In genomic region chr1:179809506-179810366, GRCh38 we compare ENCODE assay signal across 8 cellular contexts.
DNase-seq lines count a peak whose midpoint lies in the region; ATAC-seq and TF ChIP-seq lines count a peak whose summit lies in the region.

No MANE protein-coding gene starts in this region.

- POLR2A ChIA-PET in PC-3 (lab: Charles Lee; ENCODE audit: unreplicated experiment): no interaction called here

- BruUV-seq in PC-3 (replicated peaks; lab: Mats Ljungman, UMichigan): no TSS peak

- H3K4me1 ChIP-seq in Karpas-422 (ENCODE audit: low read length) (peaks cover 3% of the 10 kb centered on the region; the same call in 1 of the 2 replicates), PC-3 (ENCODE audit: insufficient read depth, low read length) (no peaks in the 10 kb centered on the region), neuronal stem cell (ENCODE audit: control insufficient read depth in 2 of 2, insufficient read depth in 1 of 2, low read depth in 1 of 2, low read length in 2 of 2) (peaks cover 3% of the 10 kb centered on the region in 2 donors), suprapubic skin (peaks cover 11% of the 10 kb centered on the region)

- H3K4ac ChIP-seq in neuronal stem cell (ENCODE audit: low read length): no peak overlapping the region

- no peak overlapping the region for H3K27ac ChIP-seq in Karpas-422 (ENCODE audit: low read length)
- H3K27ac ChIP-seq in PC-3 (ENCODE audit: low read length): no peak overlapping the region
- H3K27ac ChIP-seq in neuronal stem cell (replicated peaks; ENCODE audit: low read length): no peak overlapping the region
- H3K27ac ChIP-seq in suprapubic skin: no peak overlapping the region

- no peak overlapping the region for H4K8ac ChIP-seq in neuronal stem cell (ENCODE audit: low read depth, low read length)

- H3K79me2 ChIP-seq in Karpas-422 (ENCODE audit: low read length): no peaks in the 10 kb centered on the region
- H3K79me2 ChIP-seq in PC-3 (ENCODE audit: low read length): no peaks in the 10 kb centered on the region

- H2BK5ac ChIP-seq in neuronal stem cell (ENCODE audit: low read length): no peak overlapping the region

- H3K4me1 Mint-ChIP-seq in activated T-cell treated with anti-CD3 and anti-CD28 coated beads, Interleukin-2, amount 50 U/mL, for 24 hours (ENCODE audit: low read depth): peaks cover 10% of the 10 kb centered on the region

- H3K9ac ChIP-seq in Karpas-422 (ENCODE audit: low read length) (no peak overlapping the region), PC-3 (ENCODE audit: low read length) (no peak overlapping the region), neuronal stem cell (ENCODE audit: low read depth, low read length, poor library complexity) (no peak overlapping the region)

- no peak overlapping the region for H3K14ac ChIP-seq in neuronal stem cell (ENCODE audit: low read length)

- intact Hi-C loops in PC-3 (cut with micrococcal nuclease): loop anchor here (1.0 kb wide), 1 partner anchor 103 kb away; no protein-coding TSS in a partner anchor

- no peak overlapping the region for H3K4me3 ChIP-seq in Karpas-422 (ENCODE audit: low read length)
- H3K4me3 ChIP-seq in PC-3 (ENCODE audit: low read length): no peak overlapping the region
- H3K4me3 ChIP-seq in neuronal stem cell (ENCODE audit: low read length in 2 of 2): no peak overlapping the region
- H3K4me3 ChIP-seq in suprapubic skin: no peak overlapping the region

- no peak overlapping the region for H2BK12ac ChIP-seq in neuronal stem cell (ENCODE audit: low read length)

- H3K27me3 Mint-ChIP-seq in activated T-cell treated with anti-CD3 and anti-CD28 coated beads, Interleukin-2, amount 50 U/mL, for 24 hours: no peaks in the 10 kb centered on the region

- H3K36me3 ChIP-seq in Karpas-422 (ENCODE audit: insufficient read depth, low read length): no peaks in the 10 kb centered on the region
- no peaks in the 10 kb centered on the region for H3K36me3 ChIP-seq in PC-3 (ENCODE audit: low read depth, low read length)
- no peaks in the 10 kb centered on the region for H3K36me3 ChIP-seq in neuronal stem cell (replicated peaks in 1 of 2; ENCODE audit: control insufficient read depth in 2 of 2, insufficient read depth in 2 of 2, low read length in 2 of 2)
- no peaks in the 10 kb centered on the region for H3K36me3 ChIP-seq in suprapubic skin

- no peaks in the 10 kb centered on the region for H3F3A ChIP-seq in PC-3 (ENCODE audit: low read length, unreplicated experiment)

- no peaks in the 10 kb centered on the region for H3K9me3 ChIP-seq in Karpas-422 (ENCODE audit: low read length)
- no peaks in the 10 kb centered on the region for H3K9me3 ChIP-seq in PC-3 (ENCODE audit: low read length)
- H3K9me3 ChIP-seq in neuronal stem cell (replicated peaks in 1 of 2; ENCODE audit: control insufficient read depth in 2 of 2, insufficient read depth in 1 of 2, low read depth in 1 of 2, low read length in 2 of 2): no peaks in the 10 kb centered on the region
- H3K9me3 ChIP-seq in suprapubic skin: no peaks in the 10 kb centered on the region

- peak overlapping the region; percentile 60 for H3K18ac ChIP-seq in neuronal stem cell (ENCODE audit: low read length)

- no peak for TF ChIP-seq EP300 in suprapubic skin (IDR thresholded peaks at IDR 0.05)

- H3K9me2 ChIP-seq in Karpas-422 (replicated peaks; ENCODE audit: insufficient read depth, low read length): no peaks in the 10 kb centered on the region
- H3K9me2 ChIP-seq in PC-3 (replicated peaks; ENCODE audit: low read length): no peaks in the 10 kb centered on the region

- H3K27me3 ChIP-seq in Karpas-422 (ENCODE audit: low read length): no peaks in the 10 kb centered on the region
- peaks cover 17% of the 10 kb centered on the region for H3K27me3 ChIP-seq in PC-3 (ENCODE audit: low read length)
- peaks cover 0 to 67% (median 0%) of the 10 kb centered on the region in 3 experiments for H3K27me3 ChIP-seq in neuronal stem cell (ENCODE audit: control insufficient read depth in 3 of 3, insufficient read depth in 3 of 3, low read depth in 1 of 3, low read length in 3 of 3)
- no peaks in the 10 kb centered on the region for H3K27me3 ChIP-seq in suprapubic skin

- H2AFZ ChIP-seq in Karpas-422 (ENCODE audit: low read length): no peak overlapping the region
- H2AFZ ChIP-seq in PC-3 (ENCODE audit: low read length): no peak overlapping the region
- peak overlapping the region; percentile 35 for H2AFZ ChIP-seq in neuronal stem cell (ENCODE audit: low read length)

- H2BK120ac ChIP-seq in neuronal stem cell (ENCODE audit: low read depth, low read length): no peak overlapping the region

- CTCF ChIA-PET in PC-3 (lab: Charles Lee): interaction anchor here (0.5 to 2.6 kb wide), 6 partner anchors 24 to 136 kb away, joined by 3 to 76 read pairs (median 4); no protein-coding TSS in a partner anchor

- H4K91ac ChIP-seq in neuronal stem cell (ENCODE audit: low read depth, low read length, poor library complexity): no peak overlapping the region

- no peak overlapping the region for H2AK5ac ChIP-seq in neuronal stem cell (ENCODE audit: low read depth, low read length)

- H4K20me1 ChIP-seq in Karpas-422 (ENCODE audit: insufficient read depth, low read depth, low read length) (no peaks in the 10 kb centered on the region), PC-3 (ENCODE audit: low read length) (no peaks in the 10 kb centered on the region)

- TF ChIP-seq POLR2A in suprapubic skin (IDR thresholded peaks at IDR 0.05): no peak

- no peaks in the 10 kb centered on the region for H3K36me3 Mint-ChIP-seq in activated T-cell treated with anti-CD3 and anti-CD28 coated beads, Interleukin-2, amount 50 U/mL, for 24 hours (ENCODE audit: low read depth)

- H3K4me3 Mint-ChIP-seq in activated T-cell treated with anti-CD3 and anti-CD28 coated beads, Interleukin-2, amount 50 U/mL, for 24 hours: no peak overlapping the region

- no peak overlapping the region for H2BK15ac ChIP-seq in neuronal stem cell (ENCODE audit: low read length)

- DNase-seq in DMS 273 (lab: John Stamatoyannopoulos, UW; ENCODE audit: unreplicated experiment): peak; percentile 87
- DNase-seq in Karpas-422: peak; percentile 89
- DNase-seq in PC-3: peak; percentile 66
- peak; percentile 66 for DNase-seq in activated T-cell treated with anti-CD3 and anti-CD28 coated beads, Interleukin-2, amount 50 U/mL, for 24 hours
- DNase-seq in fibroblast of peridontal ligament (ENCODE audit: extremely low read depth): peak; percentile 76
- peak; percentile 74 for DNase-seq in neuronal stem cell (ENCODE audit: low spot score)
- DNase-seq in suprapubic skin (ENCODE audit: low spot score in 2 of 2): no peak

- no peaks in the 10 kb centered on the region for H3K79me1 ChIP-seq in neuronal stem cell (ENCODE audit: low read depth, low read length)

- no peak overlapping the region for H3K27ac Mint-ChIP-seq in activated T-cell treated with anti-CD3 and anti-CD28 coated beads, Interleukin-2, amount 50 U/mL, for 24 hours

- no peaks in the 10 kb centered on the region for H3K9me3 Mint-ChIP-seq in activated T-cell treated with anti-CD3 and anti-CD28 coated beads, Interleukin-2, amount 50 U/mL, for 24 hours

- ATAC-seq in GM21528 (IDR thresholded peaks at IDR 0.05; ENCODE audit: low FRiP score, unreplicated experiment) (peak; percentile 64), PC-3 (peak; percentile 65)

- TF ChIP-seq CTCF in PC-3 (conservative IDR thresholded peaks at IDR 0.05; ENCODE audit: low read depth, low read length) (peak; percentile 80), suprapubic skin (IDR thresholded peaks at IDR 0.05) (peak; percentile 52 to 88)

- H3K4me2 ChIP-seq in Karpas-422 (ENCODE audit: low read depth, low read length, poor library complexity, severe bottlenecking): no peak overlapping the region
- H3K4me2 ChIP-seq in PC-3 (ENCODE audit: low read length): no peak overlapping the region
- peak overlapping the region; percentile 32 for H3K4me2 ChIP-seq in neuronal stem cell (ENCODE audit: insufficient read depth, low read length, poor library complexity, severe bottlenecking)

- no CpG with 5 or more reads among the region's 14 CpGs for WGBS in neuronal stem cell (ENCODE audit: extremely low coverage in 2 of 2, insufficient read length in 2 of 2, insufficient replicate concordance in 1 of 2), 2 donors
- 36% methylated on average over 12 of the region's 14 CpGs for WGBS in suprapubic skin

- no peak overlapping the region for H3K23ac ChIP-seq in neuronal stem cell (ENCODE audit: low read depth, low read length, poor library complexity)

Comparison
In these comparisons a context has a peak if more than half of its experiments do, and no peak if none do; other contexts are left out.
1. DNase-seq: peak in DMS 273 (single experiment), Karpas-422 (single experiment), PC-3 (single experiment), activated T-cell treated with anti-CD3 and anti-CD28 coated beads, Interleukin-2, amount 50 U/mL, for 24 hours (single experiment), fibroblast of peridontal ligament (single experiment) and neuronal stem cell (single experiment); none in suprapubic skin (0 of 2).